Comparison of ENCODE assay signal across 26 cellular contexts in the genomic region with DNA sequence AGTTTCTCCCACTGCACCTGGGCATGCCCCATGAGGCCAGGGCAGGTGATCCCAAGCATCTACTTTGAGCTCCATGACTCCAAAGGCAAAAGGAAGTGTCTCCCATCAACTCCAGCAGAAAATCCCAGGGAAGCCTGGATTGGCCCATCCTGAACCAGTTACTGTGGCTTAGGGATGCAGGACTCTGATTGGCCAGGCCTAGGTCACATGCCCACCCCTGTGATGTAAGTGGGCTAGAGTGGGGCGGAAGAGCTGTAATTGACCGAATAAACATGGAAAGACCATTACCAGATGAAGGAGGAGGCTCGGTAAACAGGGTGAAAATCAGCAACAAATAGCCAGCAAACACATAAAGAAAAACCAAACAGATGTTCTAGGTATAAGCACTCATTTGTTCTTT. TPM values are rescaled to one million over a fixed set of nuclear protein-coding genes. Genes with fewer than 3 reads are reported as not detected.
A peak's percentile ranks its signal among the peaks of the same experiment; 100 is the strongest.
DNase-seq lines count a peak whose midpoint lies in the region; ATAC-seq and TF ChIP-seq lines count a peak whose summit lies in the region.
"Had no signal": no experiment of that assay in that cellular context is flagged by ENCODE, and none has a peak within 500 bp of the region (broad histone marks: within the 10 kb centered on the region; RNA-seq: fewer than 3 reads in every experiment).

No MANE protein-coding gene starts in this region.

- H3K4me1 ChIP-seq in mammary epithelial cell (ENCODE audit: insufficient read depth, low read length): peaks cover 14% of the 10 kb centered on the region

- H3K4me2 ChIP-seq in mammary epithelial cell (ENCODE audit: insufficient read depth, low read depth, low read length): no peak overlapping the region
- H3K4me2 ChIP-seq: GM23338, PC-9 had no signal

- TF ChIP-seq CTCF in mammary epithelial cell (conservative IDR thresholded peaks at IDR 0.05 in 1 of 2, IDR thresholded peaks at IDR 0.05 in 1 of 2; ENCODE audit: extremely low read depth in 1 of 2, insufficient read depth in 1 of 2, low read depth in 1 of 2, low read length in 2 of 2): no peak

- H3K4me3 ChIP-seq in mammary epithelial cell (replicated peaks in 1 of 3; ENCODE audit: insufficient read depth in 1 of 3, low read depth in 2 of 3, low read length in 3 of 3): no peak overlapping the region
- H3K4me3 ChIP-seq: GM23338, MG63, PC-9, SJSA1 had no signal

- no peak for ATAC-seq in GM18858 (IDR thresholded peaks at IDR 0.05; ENCODE audit: unreplicated experiment)
- ATAC-seq in GM18505 (IDR thresholded peaks at IDR 0.05; ENCODE audit: unreplicated experiment): no peak
- ATAC-seq: GM23338, HepG2 had no signal

- intact Hi-C loops in mammary epithelial cell (cut with micrococcal nuclease): no loop called here
- intact Hi-C loops in posterior vena cava (cut with DNase I): no loop called here

- CTCF ChIA-PET in mammary epithelial cell (lab: Charles Lee; ENCODE audit: low non-redundant PET): no interaction called here

- BruUV-seq in mammary epithelial cell (replicated peaks; lab: Mats Ljungman, UMichigan): no TSS peak

- DNase-seq in activated effector memory CD4-positive, alpha-beta T cell treated with anti-CD3 and anti-CD28 coated beads, Interleukin-2, amount 50 U/mL, for 16 hours: peak; percentile 19
- DNase-seq in activated effector memory CD4-positive, alpha-beta T cell treated with Interleukin-2 at 50 U/mL for 16 hours: no peak
- DNase-seq in mammary epithelial cell (no peak), posterior vena cava (ENCODE audit: low spot score) (peak; percentile 5), NCI-H2081 (lab: John Stamatoyannopoulos, UW) (no peak)
- DNase-seq: 8988T; ACHN; CD4-positive, CD25-positive, alpha-beta regulatory T cell; H9; KBM-7; MG63; NCI-H1694; NCI-H2029 treated with DMSO at 0.1 percent for 48 hours; NCI-H2171; NCI-H226; NCI-H510A; NCI-H69; NK-92 treated with Interleukin-12 subunit alpha and Interleukin-12 subunit beta, amount 100 ng/mL, for 24 hours; PC-9; Right ventricle myocardium superior had no signal

- dilution Hi-C loops in mammary epithelial cell (cut with HindIII; ENCODE audit: low sequenced_read_pairs): no loop called here

- H3K79me2 ChIP-seq in mammary epithelial cell (ENCODE audit: insufficient read depth, low read length): no peaks in the 10 kb centered on the region

- no peaks in the 10 kb centered on the region for H3K27me3 ChIP-seq in mammary epithelial cell (ENCODE audit: insufficient read depth, low read length)
- H3K27me3 ChIP-seq: MG63, SJSA1 had no signal

- in situ Hi-C loops in mammary epithelial cell (cut with MboI; ENCODE audit: low sequenced_read_pairs in 2 of 2): no loop called here

- no peaks in the 10 kb centered on the region for H3K36me3 ChIP-seq in mammary epithelial cell (ENCODE audit: insufficient read depth, low read length)
- H3K36me3 ChIP-seq: MG63, SJSA1 had no signal

- 64% methylated on average over 3 of the region's 3 CpGs for WGBS in mammary epithelial cell (ENCODE audit: low coverage, missing lambda C conversion rate)

- H4K20me1 ChIP-seq in mammary epithelial cell (ENCODE audit: insufficient read depth, low read length): no peaks in the 10 kb centered on the region

- peak overlapping the region; percentile 36 for H2AFZ ChIP-seq in mammary epithelial cell (ENCODE audit: low read depth, low read length)
- H2AFZ ChIP-seq: GM23338, PC-9 had no signal

- no peaks in the 10 kb centered on the region for H3K9me3 ChIP-seq in mammary epithelial cell (replicated peaks; ENCODE audit: insufficient read depth, low read length)
- H3K9me3 ChIP-seq: SJSA1 had no signal

- no peak overlapping the region for H3K27ac ChIP-seq in mammary epithelial cell (ENCODE audit: insufficient read depth, low read depth, low read length)
- H3K27ac ChIP-seq: PC-9, SJSA1 had no signal

- no peak for TF ChIP-seq POLR2A in GM18505 (IDR thresholded peaks at IDR 0.05; ENCODE audit: borderline replicate concordance, extremely low read depth, insufficient read depth, insufficient read length)

- H3K9ac ChIP-seq in mammary epithelial cell (ENCODE audit: insufficient read depth, low read length): no peak overlapping the region

RNA-seq across cellular contexts. Expression of a gene that starts 45.2 kb away (rescaled TPM):
- total RNA-seq in mammary epithelial cell (not detected), posterior vena cava (not detected)
- 0.05 TPM for polyA plus RNA-seq in mammary epithelial cell
- not detected for polyA minus RNA-seq in mammary epithelial cell
- total RNA-seq: H9, HT1080, Right ventricle myocardium superior had no signal
- polyA plus RNA-seq: CD4-positive, CD25-positive, alpha-beta regulatory T cell had no signal

Comparison
In these comparisons a context has a peak if more than half of its experiments do, and no peak if none do; other contexts are left out.
1. DNase-seq: peak in activated effector memory CD4-positive, alpha-beta T cell treated with anti-CD3 and anti-CD28 coated beads, Interleukin-2, amount 50 U/mL, for 16 hours (single experiment) and posterior vena cava (single experiment); none in activated effector memory CD4-positive, alpha-beta T cell treated with Interleukin-2 at 50 U/mL for 16 hours (single experiment), mammary epithelial cell (single experiment) and NCI-H2081 (0 of 2).